ENCODE assay signal across 12 cellular contexts in genomic region chr1:8047112-8047511, GRCh38. TPM values are rescaled to one million over a fixed set of nuclear protein-coding genes. Genes with fewer than 3 reads are reported as not detected.
DNase-seq lines count a peak whose midpoint lies in the region; ATAC-seq, FAIRE-seq and TF ChIP-seq lines count a peak whose summit lies in the region.
"Had no signal": no experiment of that assay in that cellular context is flagged by ENCODE, and none has a peak within 500 bp of the region (broad histone marks: within the 10 kb centered on the region; RNA-seq: fewer than 3 reads in every experiment).

No MANE protein-coding gene starts in this region.

- H3K27me3 Mint-ChIP-seq in osteocyte (ENCODE audit: unreplicated experiment), result no peaks in the 10 kb centered on the region
- peaks cover 9% of the 10 kb centered on the region for H3K27me3 Mint-ChIP-seq in activated T-helper 17 cell treated with anti-CD3 and anti-CD28 coated beads, Interleukin-2, amount 50 U/mL, for 72 hours

- peak overlapping the region; percentile 98 for H3K27ac Mint-ChIP-seq in osteocyte (ENCODE audit: unreplicated experiment)
- no peak overlapping the region for H3K27ac Mint-ChIP-seq in activated T-helper 17 cell treated with anti-CD3 and anti-CD28 coated beads, Interleukin-2, amount 50 U/mL, for 72 hours
- H3K27ac Mint-ChIP-seq: activated B cell treated with CpG ODN at 0.5 μM for 24 hours; effector memory CD8-positive, alpha-beta T cell had no signal

- no peak overlapping the region for H2AFZ ChIP-seq in PC-3 (ENCODE audit: low read length)

- intact Hi-C loops in PC-3 (cut with micrococcal nuclease) (loop anchor here (1.0 to 5.0 kb wide), 4 partner anchors 14 to 210 kb away; no protein-coding TSS in a partner anchor), kidney (cut with DNase I) (no loop called here)

- no peaks in the 10 kb centered on the region for H3K27me3 ChIP-seq in PC-3 (ENCODE audit: low read length)

- H3K4me2 ChIP-seq in PC-3 (ENCODE audit: low read length), result peak overlapping the region; percentile 60

- H3K4me3 ChIP-seq in AG10803 (ENCODE audit: low read length) (no peak overlapping the region), PC-3 (ENCODE audit: low read length) (peak overlapping the region; percentile 1; the same call in 1 of the 2 replicates), kidney (ENCODE audit: low read length in 2 of 2) (no peak overlapping the region)

- TSS peak; percentile 91 for BruUV-seq in PC-3 (replicated peaks; lab: Mats Ljungman, UMichigan)

- H3K79me2 ChIP-seq in PC-3 (ENCODE audit: low read length), result no peaks in the 10 kb centered on the region

- H3K27ac ChIP-seq in PC-3 (ENCODE audit: low read length), result peak overlapping the region; percentile 96
- H3K27ac ChIP-seq in kidney (ENCODE audit: low read depth in 2 of 2, low read length in 2 of 2), result no peak overlapping the region
- H3K27ac ChIP-seq: HL-60 had no signal

- FAIRE-seq in kidney (lab: Jason Lieb, UNC), result no peak

- H3K9me3 Mint-ChIP-seq in osteocyte (ENCODE audit: unreplicated experiment), result peaks cover 2% of the 10 kb centered on the region
- H3K9me3 Mint-ChIP-seq in activated T-helper 17 cell treated with anti-CD3 and anti-CD28 coated beads, Interleukin-2, amount 50 U/mL, for 72 hours, result no peaks in the 10 kb centered on the region

- H3K4me1 ChIP-seq in PC-3 (ENCODE audit: insufficient read depth, low read length) (peaks cover 42% of the 10 kb centered on the region), kidney (ENCODE audit: control insufficient read depth in 1 of 2, insufficient read depth in 1 of 2, low read depth in 1 of 2, low read length in 2 of 2) (peaks cover 0 to 9% of the 10 kb centered on the region in 2 donors)

- peaks cover 2% of the 10 kb centered on the region for H3K36me3 Mint-ChIP-seq in osteocyte (ENCODE audit: unreplicated experiment)
- H3K36me3 Mint-ChIP-seq in activated T-helper 17 cell treated with anti-CD3 and anti-CD28 coated beads, Interleukin-2, amount 50 U/mL, for 72 hours (ENCODE audit: low read depth), result no peaks in the 10 kb centered on the region

- peak; percentile 4; the same call in 1 of the 2 replicates for ATAC-seq in PC-3
- no peak for ATAC-seq in activated T-helper 17 cell treated with anti-CD3 and anti-CD28 coated beads, Interleukin-2, amount 50 U/mL, for 72 hours (replicated peaks)
- ATAC-seq in GM21515 (IDR thresholded peaks at IDR 0.05; ENCODE audit: unreplicated experiment), result no peak
- ATAC-seq: effector memory CD8-positive, alpha-beta T cell had no signal

- no peaks in the 10 kb centered on the region for H3K9me2 ChIP-seq in PC-3 (replicated peaks; ENCODE audit: low read length)

- H3K36me3 ChIP-seq in PC-3 (ENCODE audit: low read depth, low read length) (no peaks in the 10 kb centered on the region), kidney (ENCODE audit: control insufficient read depth in 1 of 2, insufficient read depth in 2 of 2, low read length in 2 of 2) (no peaks in the 10 kb centered on the region)

- H3K9me3 ChIP-seq in PC-3 (ENCODE audit: low read length), result no peaks in the 10 kb centered on the region
- H3K9me3 ChIP-seq in kidney (ENCODE audit: control insufficient read depth in 1 of 2, low read length in 2 of 2), result no peaks in the 10 kb centered on the region

- no peaks in the 10 kb centered on the region for H4K20me1 ChIP-seq in PC-3 (ENCODE audit: low read length)

- peaks cover 37% of the 10 kb centered on the region for H3K4me1 Mint-ChIP-seq in osteocyte (ENCODE audit: unreplicated experiment)
- peaks cover 9% of the 10 kb centered on the region for H3K4me1 Mint-ChIP-seq in activated T-helper 17 cell treated with anti-CD3 and anti-CD28 coated beads, Interleukin-2, amount 50 U/mL, for 72 hours
- H3K4me1 Mint-ChIP-seq: activated B cell treated with CpG ODN at 0.5 μM for 24 hours had no signal

- peak overlapping the region; percentile 83 for H3K9ac ChIP-seq in PC-3 (ENCODE audit: low read length)
- no peak overlapping the region for H3K9ac ChIP-seq in kidney (ENCODE audit: low read length in 2 of 2)

- H3F3A ChIP-seq in PC-3 (ENCODE audit: low read length, unreplicated experiment), result peaks cover 8% of the 10 kb centered on the region

- TF ChIP-seq CTCF in AG10803 (conservative IDR thresholded peaks at IDR 0.05; ENCODE audit: low read length) (no peak), PC-3 (conservative IDR thresholded peaks at IDR 0.05; ENCODE audit: low read depth, low read length) (no peak), osteocyte (IDR thresholded peaks at IDR 0.05) (no peak), kidney (IDR thresholded peaks at IDR 0.05; ENCODE audit: borderline replicate concordance, extremely low read depth, insufficient read depth) (no peak)

- DNase-seq in AG10803 (ENCODE audit: low read depth) (peak; percentile 76), PC-3 (peak; percentile 48), fibroblast of gingiva (ENCODE audit: low read depth) (peak; percentile 46), osteocyte (ENCODE audit: extremely low spot score, unreplicated experiment) (no peak), kidney (no peak)
- no peak for DNase-seq in activated naive CD4-positive, alpha-beta T cell treated with anti-CD3 and anti-CD28 coated beads, Interleukin-2, amount 50 U/mL, for 16 hours
- DNase-seq: activated B cell treated with CpG ODN at 0.5 μM for 24 hours; effector memory CD8-positive, alpha-beta T cell; NCI-H1930 had no signal

- POLR2A ChIA-PET in PC-3 (lab: Charles Lee; ENCODE audit: unreplicated experiment), result no interaction called here

- CTCF ChIA-PET in PC-3 (lab: Charles Lee), result no interaction called here

- no peak overlapping the region for H3K4me3 Mint-ChIP-seq in osteocyte (ENCODE audit: unreplicated experiment)
- no peak overlapping the region for H3K4me3 Mint-ChIP-seq in activated T-helper 17 cell treated with anti-CD3 and anti-CD28 coated beads, Interleukin-2, amount 50 U/mL, for 72 hours
- H3K4me3 Mint-ChIP-seq: activated B cell treated with CpG ODN at 0.5 μM for 24 hours; effector memory CD8-positive, alpha-beta T cell had no signal

RNA-seq across cellular contexts. Expression of gene ERRFI1, which starts 21.0 kb away (rescaled TPM):
- total RNA-seq in PC-3 (2014; rRNA removed) (218 and 227 TPM in 2 replicates), osteocyte (84.2 and 96.6 TPM in 2 replicates), kidney (71.3 TPM)
- total RNA-seq in activated T-helper 17 cell treated with anti-CD3 and anti-CD28 coated beads, Interleukin-2, amount 50 U/mL, for 72 hours, result 1 to 10 TPM; 1.8 to 3.1 TPM
- polyA plus RNA-seq in kidney (ENCODE audit: insufficient read depth, low read depth, low replicate concordance), result 25.0 TPM

Comparison
In these comparisons a context has a peak if more than half of its experiments do, and no peak if none do; other contexts are left out.
1. DNase-seq: peak in AG10803 (single experiment), PC-3 (single experiment) and fibroblast of gingiva (single experiment); none in osteocyte (single experiment), kidney (single experiment) and activated naive CD4-positive, alpha-beta T cell treated with anti-CD3 and anti-CD28 coated beads, Interleukin-2, amount 50 U/mL, for 16 hours (single experiment).
2. RNA of gene ERRFI1, which starts 21.0 kb away (total RNA-seq): 218 to 227 TPM in PC-3, 84.2 to 96.6 TPM in osteocyte and 71.3 TPM in kidney (single experiment); 1.8 to 3.1 TPM in activated T-helper 17 cell treated with anti-CD3 and anti-CD28 coated beads, Interleukin-2, amount 50 U/mL, for 72 hours; every median in the first group is over 10 times any median in the second.